Comparison of ENCODE assay signal across 12 cellular contexts in genomic region chr11:1402355-1402754, GRCh38. TPM values are rescaled to one million over a fixed set of nuclear protein-coding genes. Genes with fewer than 3 reads are reported as not detected.
DNase-seq lines count a peak whose midpoint lies in the region; ATAC-seq and TF ChIP-seq lines count a peak whose summit lies in the region.
"Had no signal": no experiment of that assay in that cellular context is flagged by ENCODE, and none has a peak within 500 bp of the region (broad histone marks: within the 10 kb centered on the region; RNA-seq: fewer than 3 reads in every experiment).

No MANE protein-coding gene starts in this region.

- H3K36me3 Mint-ChIP-seq in glutamatergic neuron (ENCODE audit: unreplicated experiment), result no peaks in the 10 kb centered on the region
- H3K36me3 Mint-ChIP-seq: CD4-positive, CD25-positive, alpha-beta regulatory T cell had no signal

- peaks cover 0 to 100% (median 59%) of the 10 kb centered on the region in 11 experiments; a peak in 20 of 22 replicates for H4K20me1 ChIP-seq in BLaER1 treated with 17β-estradiol and CSF1 and Interleukin-3, amounts not matched to agents 10 nM and 100 nM

- peaks cover 16 to 71% (median 38%) of the 10 kb centered on the region in 11 experiments; a peak in 19 of 22 replicates for H3K27me3 ChIP-seq in BLaER1 treated with 17β-estradiol and CSF1 and Interleukin-3, amounts not matched to agents 10 nM and 100 nM
- H3K27me3 ChIP-seq: MG63 had no signal

- DNase-seq in 8988T, result peak; percentile 70
- DNase-seq in NCI-H82 (lab: John Stamatoyannopoulos, UW), result peak; percentile 42
- peak; percentile 52 for DNase-seq in glutamatergic neuron
- DNase-seq in NCI-H1417 treated with DMSO at 0.1 percent for 48 hours (lab: John Stamatoyannopoulos, UW), result no peak
- DNase-seq in cortex of kidney (lab: John Stamatoyannopoulos, UW), result no peak
- DNase-seq: DMS 273 treated with DMSO at 0.1 percent for 48 hours, NCI-H446 treated with DMSO at 0.1 percent for 48 hours had no signal

- peak overlapping the region; percentile 41 to 94 (median 84) for H3K4me2 ChIP-seq in BLaER1 treated with 17β-estradiol and CSF1 and Interleukin-3, amounts not matched to agents 10 nM and 100 nM

- H3K27me3 Mint-ChIP-seq in glutamatergic neuron (ENCODE audit: unreplicated experiment), result peaks cover 21% of the 10 kb centered on the region
- H3K27me3 Mint-ChIP-seq: CD4-positive, CD25-positive, alpha-beta regulatory T cell had no signal

- TF ChIP-seq CTCF in glutamatergic neuron (IDR thresholded peaks at IDR 0.05; ENCODE audit: partially characterized antibody, unreplicated experiment), result no peak

- peaks cover 13% of the 10 kb centered on the region for H3K4me1 Mint-ChIP-seq in glutamatergic neuron (ENCODE audit: low read depth, unreplicated experiment)
- H3K4me1 Mint-ChIP-seq: CD4-positive, CD25-positive, alpha-beta regulatory T cell had no signal

- H3K9ac ChIP-seq in BLaER1 treated with 17β-estradiol and CSF1 and Interleukin-3, amounts not matched to agents 10 nM and 100 nM, result no peak overlapping the region

- peaks cover 11% of the 10 kb centered on the region for H3K9me3 Mint-ChIP-seq in glutamatergic neuron (ENCODE audit: unreplicated experiment)
- H3K9me3 Mint-ChIP-seq: CD4-positive, CD25-positive, alpha-beta regulatory T cell had no signal

- H3K9me3 ChIP-seq in BLaER1 treated with 17β-estradiol and CSF1 and Interleukin-3, amounts not matched to agents 10 nM and 100 nM (replicated peaks in 1 of 11), result no peaks in the 10 kb centered on the region
- H3K9me3 ChIP-seq: MG63 had no signal

- H3K27ac ChIP-seq in BLaER1 treated with 17β-estradiol and CSF1 and Interleukin-3, amounts not matched to agents 10 nM and 100 nM, result no peak overlapping the region
- H3K27ac ChIP-seq: HL-60 had no signal

- H3K4me3 Mint-ChIP-seq in glutamatergic neuron (ENCODE audit: unreplicated experiment), result no peak overlapping the region
- H3K4me3 Mint-ChIP-seq: CD4-positive, CD25-positive, alpha-beta regulatory T cell had no signal

- H3K27ac Mint-ChIP-seq in glutamatergic neuron (ENCODE audit: unreplicated experiment), result peak overlapping the region; percentile 73
- H3K27ac Mint-ChIP-seq: CD4-positive, CD25-positive, alpha-beta regulatory T cell had no signal

- H3K4me3 ChIP-seq in BLaER1 treated with 17β-estradiol and CSF1 and Interleukin-3, amounts not matched to agents 10 nM and 100 nM, result peak overlapping the region in 1 of 10 experiments; percentile 16; a peak in 1 of 20 replicates
- H3K4me3 ChIP-seq: MG63 had no signal

- H3K36me3 ChIP-seq in BLaER1 treated with 17β-estradiol and CSF1 and Interleukin-3, amounts not matched to agents 10 nM and 100 nM, result no peaks in the 10 kb centered on the region
- H3K36me3 ChIP-seq: MG63 had no signal

- ATAC-seq in HG03439 (IDR thresholded peaks at IDR 0.05; ENCODE audit: unreplicated experiment), result no peak

- peaks cover 12 to 49% (median 42%) of the 10 kb centered on the region in 10 experiments; a peak in 19 of 20 replicates for H3K4me1 ChIP-seq in BLaER1 treated with 17β-estradiol and CSF1 and Interleukin-3, amounts not matched to agents 10 nM and 100 nM

RNA-seq across cellular contexts. Expression of gene BRSK2, which starts 12.6 kb away (rescaled TPM):
- total RNA-seq in glutamatergic neuron (ENCODE audit: unreplicated experiment), result 207 TPM

Comparison
In these comparisons a context has a peak if more than half of its experiments do, and no peak if none do; other contexts are left out.
1. DNase-seq: peak in 8988T (single experiment), NCI-H82 (single experiment) and glutamatergic neuron (single experiment); none in NCI-H1417 treated with DMSO at 0.1 percent for 48 hours (single experiment) and cortex of kidney (single experiment).